12 cellular contexts compared by ENCODE assay signal in the genomic region with DNA sequence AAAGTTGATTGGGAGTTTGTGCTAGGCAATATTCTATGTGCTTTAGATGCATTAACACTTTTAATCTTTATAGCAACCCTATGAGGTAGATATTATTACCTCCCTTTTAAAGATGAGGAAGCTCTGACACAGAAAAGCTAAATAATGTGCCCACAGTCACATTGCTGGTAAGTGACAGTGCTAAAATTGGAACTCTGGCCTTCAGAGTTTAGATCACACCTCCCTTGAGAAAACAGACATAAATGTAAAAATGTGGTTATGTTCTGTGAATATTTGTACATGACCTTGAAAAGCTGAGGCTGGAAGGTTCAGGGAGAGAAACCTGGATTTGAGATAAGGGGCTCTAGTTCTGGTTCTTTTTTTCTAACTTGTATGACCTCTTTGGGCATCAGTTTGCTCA. TPM values are rescaled to one million over a fixed set of nuclear protein-coding genes. Genes with fewer than 3 reads are reported as not detected.
DNase-seq lines count a peak whose midpoint lies in the region; ATAC-seq, FAIRE-seq and TF ChIP-seq lines count a peak whose summit lies in the region.
"Had no signal": no experiment of that assay in that cellular context is flagged by ENCODE, and none has a peak within 500 bp of the region (broad histone marks: within the 10 kb centered on the region; RNA-seq: fewer than 3 reads in every experiment).

No MANE protein-coding gene starts in this region.

- H3K9ac ChIP-seq in Karpas-422 (ENCODE audit: low read length) (no peak overlapping the region), K562 (ENCODE audit: insufficient read depth in 1 of 2, low read depth in 2 of 2, low read length in 2 of 2) (peak overlapping the region in 1 of 2 experiments; percentile 68; a peak in 1 of 4 replicates)

- no peaks in the 10 kb centered on the region for H3K9me3 ChIP-seq in CD4-positive, alpha-beta T cell (ENCODE audit: control insufficient read depth, low read length)
- H3K9me3 ChIP-seq in Karpas-422 (ENCODE audit: low read length) (no peaks in the 10 kb centered on the region), K562 (replicated peaks; ENCODE audit: control insufficient read depth, insufficient read depth, low read depth, low read length) (no peaks in the 10 kb centered on the region), WERI-Rb-1 (ENCODE audit: severe bottlenecking) (no peaks in the 10 kb centered on the region)

- CTCF ChIA-PET in CD4-positive, alpha-beta T cell (lab: Charles Lee): interaction anchor here (0.9 to 6.4 kb wide), 3 partner anchors 10 to 113 kb away, joined by 3 to 39 read pairs (median 35); a partner anchor contains a TSS
- CTCF ChIA-PET in K562 (lab: Yijun Ruan, JAX; ENCODE audit: low intra/inter-chr PET ratio): no interaction called here

- no peak for ATAC-seq in CD4-positive, alpha-beta T cell (ENCODE audit: poor library complexity)
- ATAC-seq in K562 (no peak), HG03571 (IDR thresholded peaks at IDR 0.05; ENCODE audit: unreplicated experiment) (no peak)
- ATAC-seq: sciatic nerve had no signal

- H3K27me3 Mint-ChIP-seq in CD4-positive, alpha-beta T cell: no peaks in the 10 kb centered on the region
- H3K27me3 Mint-ChIP-seq in nephron progenitor cell (ENCODE audit: low read depth, poor library complexity): peaks cover 6% of the 10 kb centered on the region

- BruUV-seq in K562 (replicated peaks; lab: Mats Ljungman, UMichigan): no TSS peak

- no peak overlapping the region for H3K27ac Mint-ChIP-seq in CD4-positive, alpha-beta T cell
- no peak overlapping the region for H3K27ac Mint-ChIP-seq in nephron progenitor cell

- H3K9me2 ChIP-seq in Karpas-422 (replicated peaks; ENCODE audit: insufficient read depth, low read length): no peaks in the 10 kb centered on the region

- POLR2A ChIA-PET in CD4-positive, alpha-beta T cell (lab: Charles Lee): interaction anchor here (5.6 kb wide), 1 partner anchor 11 kb away, joined by 82 read pairs; a partner anchor contains a TSS
- POLR2A ChIA-PET in K562 (lab: Yijun Ruan, JAX): no interaction called here

- no peak overlapping the region for H3K4me3 ChIP-seq in Karpas-422 (ENCODE audit: low read length)
- no peak overlapping the region for H3K4me3 ChIP-seq in K562
- no peak overlapping the region for H3K4me3 ChIP-seq in WERI-Rb-1 (ENCODE audit: low read depth, low read length)

- H3K79me2 ChIP-seq in Karpas-422 (ENCODE audit: low read length) (no peaks in the 10 kb centered on the region), K562 (ENCODE audit: control insufficient read depth, insufficient read depth, low read length) (peaks cover 14% of the 10 kb centered on the region)

- intact Hi-C loops in CD4-positive, alpha-beta T cell (cut with DNase I, micrococcal nuclease): no loop called here
- intact Hi-C loops in K562 (cut with micrococcal nuclease): no loop called here

- no peak for TF ChIP-seq CTCF in CD4-positive, alpha-beta T cell (IDR thresholded peaks at IDR 0.05)
- TF ChIP-seq CTCF in K562 (IDR thresholded peaks at IDR 0.05 in 2 of 3, conservative IDR thresholded peaks at IDR 0.05 in 1 of 3; ENCODE audit: insufficient read depth in 2 of 3, low read depth in 1 of 3, low read length in 3 of 3) (no peak), nephron progenitor cell (IDR thresholded peaks at IDR 0.05) (no peak), WERI-Rb-1 (IDR thresholded peaks at IDR 0.05; ENCODE audit: low read depth, low read length) (no peak)

- peak overlapping the region; percentile 95 for H3K4me2 ChIP-seq in Karpas-422 (ENCODE audit: low read depth, low read length, poor library complexity, severe bottlenecking)
- H3K4me2 ChIP-seq in K562 (ENCODE audit: insufficient read depth, low read length): peak overlapping the region; percentile 87; the same call in 1 of the 2 replicates

- TF ChIP-seq POLR2A in K562 (conservative IDR thresholded peaks at IDR 0.05): no peak

- no peak for TF ChIP-seq EP300 in K562 (IDR thresholded peaks at IDR 0.05; ENCODE audit: low read length)

- peaks cover 24% of the 10 kb centered on the region for H3K4me1 Mint-ChIP-seq in CD4-positive, alpha-beta T cell (ENCODE audit: low read depth)
- peaks cover 31% of the 10 kb centered on the region for H3K4me1 Mint-ChIP-seq in nephron progenitor cell

- H3K4me3 Mint-ChIP-seq in CD4-positive, alpha-beta T cell: peak overlapping the region; percentile 98
- H3K4me3 Mint-ChIP-seq in nephron progenitor cell: peak overlapping the region; percentile 96

- no peak for FAIRE-seq in K562 (lab: Jason Lieb, UNC)

- peaks cover 45% of the 10 kb centered on the region for H3K36me3 Mint-ChIP-seq in CD4-positive, alpha-beta T cell (ENCODE audit: low read depth)
- peaks cover 28% of the 10 kb centered on the region for H3K36me3 Mint-ChIP-seq in nephron progenitor cell (ENCODE audit: low read depth)

- TF ChIP-seq RAD21 in K562 (CRISPR knock-in tag; conservative IDR thresholded peaks at IDR 0.05 in 1 of 2, IDR thresholded peaks at IDR 0.05 in 1 of 2): no peak

- H3K4me1 ChIP-seq in Karpas-422 (ENCODE audit: low read length): peaks cover 31% of the 10 kb centered on the region
- H3K4me1 ChIP-seq in K562 (replicated peaks in 1 of 2; ENCODE audit: control insufficient read depth in 2 of 2, insufficient read depth in 2 of 2, low read length in 2 of 2): peaks cover 14 to 30% of the 10 kb centered on the region in 2 experiments; a peak in 4 of 5 replicates

- H3K27ac ChIP-seq in CD4-positive, alpha-beta T cell (ENCODE audit: low read depth, low read length): no peak overlapping the region
- H3K27ac ChIP-seq in Karpas-422 (ENCODE audit: low read length) (no peak overlapping the region), K562 (ENCODE audit: extremely low read depth, low read depth, low read length) (no peak overlapping the region), WERI-Rb-1 (no peak overlapping the region)
- H3K27ac ChIP-seq: brain microvascular endothelial cell had no signal

- H4K20me1 ChIP-seq in Karpas-422 (ENCODE audit: insufficient read depth, low read depth, low read length) (no peaks in the 10 kb centered on the region), K562 (replicated peaks; ENCODE audit: control insufficient read depth, insufficient read depth, low read length) (no peaks in the 10 kb centered on the region)

- H3K36me3 ChIP-seq in Karpas-422 (ENCODE audit: insufficient read depth, low read length) (no peaks in the 10 kb centered on the region), K562 (ENCODE audit: control insufficient read depth, insufficient read depth, low read length) (peaks cover 21% of the 10 kb centered on the region; the same call in 2 of the 3 replicates), WERI-Rb-1 (peaks cover 28% of the 10 kb centered on the region)

- H3K9me3 Mint-ChIP-seq in CD4-positive, alpha-beta T cell: no peaks in the 10 kb centered on the region
- no peaks in the 10 kb centered on the region for H3K9me3 Mint-ChIP-seq in nephron progenitor cell

- H2AFZ ChIP-seq in Karpas-422 (ENCODE audit: low read length): no peak overlapping the region
- H2AFZ ChIP-seq in K562 (ENCODE audit: low read depth, low read length): no peak overlapping the region

- peaks cover 2% of the 10 kb centered on the region for H3K9me1 ChIP-seq in K562 (ENCODE audit: control insufficient read depth, insufficient read depth, low read length)

- in situ Hi-C loops in K562 (cut with MboI): no loop called here

- no peak for DNase-seq in CD4-positive, alpha-beta T cell
- DNase-seq in Karpas-422 (peak; percentile 63), K562 (ENCODE audit: extremely low read depth in 1 of 4, low spot score in 3 of 4) (no peak), nephron progenitor cell (no peak), WERI-Rb-1 (no peak), A172 (ENCODE audit: low spot score) (no peak), NCI-H2227 treated with DMSO at 0.1 percent for 48 hours (lab: John Stamatoyannopoulos, UW) (no peak)
- DNase-seq: activated CD4-positive, alpha-beta T cell treated with anti-CD3 and anti-CD28 coated beads for 48 hours; brain microvascular endothelial cell; islet precursor cell had no signal

- H3K27me3 ChIP-seq in CD4-positive, alpha-beta T cell (ENCODE audit: control insufficient read depth, insufficient read depth, low read length): no peaks in the 10 kb centered on the region
- H3K27me3 ChIP-seq in Karpas-422 (ENCODE audit: low read length): no peaks in the 10 kb centered on the region
- H3K27me3 ChIP-seq in K562 (ENCODE audit: control insufficient read depth in 2 of 2, insufficient read depth in 2 of 2, low read length in 2 of 2): no peaks in the 10 kb centered on the region
- no peaks in the 10 kb centered on the region for H3K27me3 ChIP-seq in WERI-Rb-1 (ENCODE audit: insufficient read depth, low read depth, severe bottlenecking)
- H3K27me3 ChIP-seq: brain microvascular endothelial cell had no signal

RNA-seq across cellular contexts. Expression of a gene that starts 1.9 kb away (rescaled TPM):
- total RNA-seq in CD4-positive, alpha-beta T cell: 1 to 10 TPM; 7.1 to 8.9 TPM
- total RNA-seq in Karpas-422 (2014; rRNA removed; shearing (Covaris generic); ENCODE audit: low replicate concordance): 3.8 and 6.1 TPM in 2 replicates
- total RNA-seq in K562 (2011; cell fraction: chromatin; rRNA removed; ENCODE audit: low replicate concordance): 13.4 and 20.8 TPM in 2 replicates
- 16.6 and 18.5 TPM in 2 replicates for total RNA-seq in K562 (2011; cell fraction: nucleolus; rRNA removed)
- 18.2 and 20.5 TPM in 2 replicates for total RNA-seq in K562 (2011; cell fraction: nucleoplasm; rRNA removed)
- total RNA-seq in K562 (2014; rRNA removed) (4.2 and 4.4 TPM in 2 replicates), K562 (2014; rRNA removed; fragmentation: Illumina TruSeq; extraction: Trizol) (3.9 and 4.3 TPM in 2 replicates), K562 (2015; rRNA removed; fragmentation: Illumina TruSeq; extraction: Trizol) (3.3 and 3.6 TPM in 2 replicates), K562 (2021) (8.5 and 9.5 TPM in 2 replicates)
- polyA plus RNA-seq in K562 (2011; rRNA removed) (12.0 TPM in 2 replicates), K562 (2014; fragmentation: Illumina TruSeq; extraction: Trizol) (9.8 and 10.0 TPM in 2 replicates), K562 (2014; fragmentation: Nextera tagmentation; extraction: Ambion mirVana) (1 to 10 TPM; 7.2 to 9.1 TPM), K562 (2014; rRNA removed) (5.5 and 6.6 TPM in 2 replicates)
- 11.7 and 15.8 TPM in 2 replicates for polyA plus RNA-seq in K562 (2011; cell fraction: cytosol; rRNA removed)
- 11.2 and 13.5 TPM in 2 replicates for polyA plus RNA-seq in K562 (2011; cell fraction: nucleus; rRNA removed)
- 8.1 and 19.7 TPM in 2 replicates for polyA plus RNA-seq in K562 (2012)
- 7.3 and 10.4 TPM in 2 replicates for polyA minus RNA-seq in K562 (2011; rRNA and poly(A)+ RNA removed)
- 4.4 and 6.1 TPM in 2 replicates for polyA minus RNA-seq in K562 (2011; cell fraction: cytosol; rRNA and poly(A)+ RNA removed)
- polyA minus RNA-seq in K562 (2011; cell fraction: nucleus; rRNA and poly(A)+ RNA removed): 6.5 and 6.7 TPM in 2 replicates
- 11.6 and 12.5 TPM in 2 replicates for total RNA-seq in A172 (2014; rRNA removed; shearing (Covaris generic))

RNA-seq across cellular contexts. Expression of a gene that starts 11.0 kb away (rescaled TPM):
- 10 to 100 TPM; 41.8 to 44.1 TPM for total RNA-seq in CD4-positive, alpha-beta T cell
- 163 and 459 TPM in 2 replicates for total RNA-seq in Karpas-422 (2014; rRNA removed; shearing (Covaris generic); ENCODE audit: low replicate concordance)
- total RNA-seq in K562 (2011; cell fraction: chromatin; rRNA removed; ENCODE audit: low replicate concordance): 76.2 and 102 TPM in 2 replicates
- 211 and 214 TPM in 2 replicates for total RNA-seq in K562 (2011; cell fraction: nucleolus; rRNA removed)
- 181 and 184 TPM in 2 replicates for total RNA-seq in K562 (2011; cell fraction: nucleoplasm; rRNA removed)
- total RNA-seq in K562 (2014; rRNA removed) (104 and 149 TPM in 2 replicates), K562 (2014; rRNA removed; fragmentation: Illumina TruSeq; extraction: Trizol) (172 and 181 TPM in 2 replicates), K562 (2015; rRNA removed; fragmentation: Illumina TruSeq; extraction: Trizol) (146 and 162 TPM in 2 replicates), K562 (2021) (129 and 143 TPM in 2 replicates)
- polyA plus RNA-seq in K562 (2011; rRNA removed) (226 and 263 TPM in 2 replicates), K562 (2014; fragmentation: Illumina TruSeq; extraction: Trizol) (244 and 260 TPM in 2 replicates), K562 (2014; fragmentation: Nextera tagmentation; extraction: Ambion mirVana) (100 to 1,000 TPM; 585 to 617 TPM), K562 (2014; rRNA removed) (222 and 233 TPM in 2 replicates)
- polyA plus RNA-seq in K562 (2011; cell fraction: cytosol; rRNA removed): 583 and 621 TPM in 2 replicates
- 58.2 and 70.1 TPM in 2 replicates for polyA plus RNA-seq in K562 (2011; cell fraction: nucleus; rRNA removed)
- polyA plus RNA-seq in K562 (2012): 192 and 212 TPM in 2 replicates
- polyA minus RNA-seq in K562 (2011; rRNA and poly(A)+ RNA removed): 87.6 and 98.8 TPM in 2 replicates
- polyA minus RNA-seq in K562 (2011; cell fraction: cytosol; rRNA and poly(A)+ RNA removed): 44.4 and 50.8 TPM in 2 replicates
- 25.7 and 34.2 TPM in 2 replicates for polyA minus RNA-seq in K562 (2011; cell fraction: nucleus; rRNA and poly(A)+ RNA removed)
- 157 and 227 TPM in 2 replicates for total RNA-seq in A172 (2014; rRNA removed; shearing (Covaris generic))

RNA-seq across cellular contexts. Expression of a gene that starts 44.1 kb away (rescaled TPM):
- total RNA-seq in CD4-positive, alpha-beta T cell: not detected
- not detected in 2 replicates for total RNA-seq in Karpas-422 (2014; rRNA removed; shearing (Covaris generic); ENCODE audit: low replicate concordance)
- 0.14 and 0.33 TPM in 2 replicates for total RNA-seq in K562 (2011; cell fraction: chromatin; rRNA removed; ENCODE audit: low replicate concordance)
- under 0.01 and 0.26 TPM in 2 replicates for total RNA-seq in K562 (2011; cell fraction: nucleolus; rRNA removed)
- total RNA-seq in K562 (2011; cell fraction: nucleoplasm; rRNA removed): 0.66 and 0.69 TPM in 2 replicates
- not detected in 2 replicates for total RNA-seq in K562 (2014; rRNA removed)
- total RNA-seq in K562 (2014; rRNA removed; fragmentation: Illumina TruSeq; extraction: Trizol): 0.03 TPM in 1 of 2 replicates, not detected in the other
- not detected in 2 replicates for total RNA-seq in K562 (2015; rRNA removed; fragmentation: Illumina TruSeq; extraction: Trizol)
- not detected in 2 replicates for total RNA-seq in K562 (2021)
- not detected in 2 replicates for polyA plus RNA-seq in K562 (2011; rRNA removed)
- polyA plus RNA-seq in K562 (2011; cell fraction: cytosol; rRNA removed): not detected in 2 replicates
- not detected in 2 replicates for polyA plus RNA-seq in K562 (2011; cell fraction: nucleus; rRNA removed)
- 0.03 TPM in 1 of 2 replicates, not detected in the other for polyA plus RNA-seq in K562 (2012)
- polyA plus RNA-seq in K562 (2014; fragmentation: Illumina TruSeq; extraction: Trizol): not detected in 2 replicates
- not detected for polyA plus RNA-seq in K562 (2014; fragmentation: Nextera tagmentation; extraction: Ambion mirVana)
- 0.08 TPM in 1 of 2 replicates, not detected in the other for polyA plus RNA-seq in K562 (2014; rRNA removed)
- not detected in 2 replicates for polyA minus RNA-seq in K562 (2011; rRNA and poly(A)+ RNA removed)
- polyA minus RNA-seq in K562 (2011; cell fraction: cytosol; rRNA and poly(A)+ RNA removed): not detected in 2 replicates
- polyA minus RNA-seq in K562 (2011; cell fraction: nucleus; rRNA and poly(A)+ RNA removed): not detected in 2 replicates
- total RNA-seq in A172 (2014; rRNA removed; shearing (Covaris generic)): not detected in 2 replicates
- total RNA-seq: sciatic nerve had no signal
